ENCODE assay signal across 12 cellular contexts in genomic region chr16:67190448-67191399, GRCh38. TPM values are rescaled to one million over a fixed set of nuclear protein-coding genes. Genes with fewer than 3 reads are reported as not detected.
DNase-seq lines count a peak whose midpoint lies in the region; ATAC-seq lines count a peak whose summit lies in the region.
"Had no signal": no experiment of that assay in that cellular context is flagged by ENCODE, and none has a peak within 500 bp of the region (broad histone marks: within the 10 kb centered on the region; RNA-seq: fewer than 3 reads in every experiment).

No MANE protein-coding gene starts in this region.

- H3K27ac Mint-ChIP-seq in activated naive CD8-positive, alpha-beta T cell = no peak overlapping the region
- peak overlapping the region in 4 of 10 donors; percentile 49 to 96 (median 68) for H3K27ac Mint-ChIP-seq in naive thymus-derived CD8-positive, alpha-beta T cell

- no peak for ATAC-seq in naive thymus-derived CD8-positive, alpha-beta T cell
- no peak for ATAC-seq in GM18909 (IDR thresholded peaks at IDR 0.05; ENCODE audit: poor library complexity, unreplicated experiment)

- no peaks in the 10 kb centered on the region for H3K36me3 Mint-ChIP-seq in activated naive CD8-positive, alpha-beta T cell
- peaks cover 0 to 17% (median 0%) of the 10 kb centered on the region in 3 donors for H3K36me3 Mint-ChIP-seq in naive thymus-derived CD8-positive, alpha-beta T cell

- POLR2A ChIA-PET in naive thymus-derived CD8-positive, alpha-beta T cell (lab: Charles Lee) = interaction anchor here (1.1 kb wide), 1 partner anchor 30 kb away, joined by 3 read pairs; the partner anchor contains the start of gene FBXL8

- DNase-seq in COLO668 (lab: John Stamatoyannopoulos, UW; ENCODE audit: unreplicated experiment) (peak; percentile 56), HCEC 1CT (peak; percentile 54), NK-92 (lab: John Stamatoyannopoulos, UW; ENCODE audit: unreplicated experiment) (no peak), inferior parietal cortex (ENCODE audit: extremely low spot score) (no peak)
- DNase-seq in naive thymus-derived CD8-positive, alpha-beta T cell = no peak
- DNase-seq: activated gamma-delta T cell, cortex of kidney, NCI-H2081 treated with DMSO at 0.1 percent for 48 hours, OCI-M1 had no signal

- peaks cover 1% of the 10 kb centered on the region for H3K27me3 Mint-ChIP-seq in activated naive CD8-positive, alpha-beta T cell
- peaks cover 0 to 1% (median 0%) of the 10 kb centered on the region in 5 donors for H3K27me3 Mint-ChIP-seq in naive thymus-derived CD8-positive, alpha-beta T cell

- peaks cover 25% of the 10 kb centered on the region for H3K4me1 Mint-ChIP-seq in activated naive CD8-positive, alpha-beta T cell (ENCODE audit: low read depth)
- peaks cover 11 to 44% (median 38%) of the 10 kb centered on the region in 4 donors for H3K4me1 Mint-ChIP-seq in naive thymus-derived CD8-positive, alpha-beta T cell

- H3K4me3 Mint-ChIP-seq in activated naive CD8-positive, alpha-beta T cell = peak overlapping the region; percentile 94
- H3K4me3 Mint-ChIP-seq in naive thymus-derived CD8-positive, alpha-beta T cell = peak overlapping the region in 8 of 10 donors; percentile 22 to 93 (median 87)

- H3K9me3 Mint-ChIP-seq in activated naive CD8-positive, alpha-beta T cell (ENCODE audit: low read depth) = no peaks in the 10 kb centered on the region
- H3K9me3 Mint-ChIP-seq in naive thymus-derived CD8-positive, alpha-beta T cell = no peaks in the 10 kb centered on the region
- H3K9me3 Mint-ChIP-seq: mesothelial cell of epicardium had no signal

RNA-seq across cellular contexts. Expression of gene EXOC3L1, which starts 0.8 kb away (rescaled TPM):
- not detected for total RNA-seq in naive thymus-derived CD8-positive, alpha-beta T cell
- under 1 TPM; 0.20 to 0.32 (median 0.31) TPM for polyA plus RNA-seq in naive thymus-derived CD8-positive, alpha-beta T cell

RNA-seq across cellular contexts. Expression of gene E2F4, which starts 1.2 kb away (rescaled TPM):
- total RNA-seq in naive thymus-derived CD8-positive, alpha-beta T cell = 10 to 100 TPM; 86.3 to 87.1 TPM
- polyA plus RNA-seq in naive thymus-derived CD8-positive, alpha-beta T cell = 10 to 100 TPM; 40.7 to 67.8 (median 63.4) TPM

RNA-seq across cellular contexts. Expression of gene MATCAP1, which starts 7.0 kb away (rescaled TPM):
- 1 to 10 TPM; 4.2 to 7.5 TPM for total RNA-seq in naive thymus-derived CD8-positive, alpha-beta T cell
- under 1 TPM; 0.28 to 0.98 (median 0.75) TPM for polyA plus RNA-seq in naive thymus-derived CD8-positive, alpha-beta T cell

RNA-seq across cellular contexts. Expression of gene ELMO3, which starts 8.2 kb away (rescaled TPM):
- 1 to 10 TPM; 5.0 to 5.6 TPM for total RNA-seq in naive thymus-derived CD8-positive, alpha-beta T cell
- polyA plus RNA-seq in naive thymus-derived CD8-positive, alpha-beta T cell = not detected

RNA-seq across cellular contexts. Expression of gene NOL3, which starts 20.4 kb away (rescaled TPM):
- total RNA-seq in naive thymus-derived CD8-positive, alpha-beta T cell = 1 to 10 TPM in 1 of 2 experiments, under 1 TPM in 1; 0.70 to 1.6 TPM
- not detected for polyA plus RNA-seq in naive thymus-derived CD8-positive, alpha-beta T cell

Comparison
In these comparisons a context has a peak if more than half of its experiments do, and no peak if none do; other contexts are left out.
1. DNase-seq: peak in COLO668 (single experiment) and HCEC 1CT (single experiment); none in naive thymus-derived CD8-positive, alpha-beta T cell (0 of 10), NK-92 (single experiment) and inferior parietal cortex (single experiment).